In the genomic region with DNA sequence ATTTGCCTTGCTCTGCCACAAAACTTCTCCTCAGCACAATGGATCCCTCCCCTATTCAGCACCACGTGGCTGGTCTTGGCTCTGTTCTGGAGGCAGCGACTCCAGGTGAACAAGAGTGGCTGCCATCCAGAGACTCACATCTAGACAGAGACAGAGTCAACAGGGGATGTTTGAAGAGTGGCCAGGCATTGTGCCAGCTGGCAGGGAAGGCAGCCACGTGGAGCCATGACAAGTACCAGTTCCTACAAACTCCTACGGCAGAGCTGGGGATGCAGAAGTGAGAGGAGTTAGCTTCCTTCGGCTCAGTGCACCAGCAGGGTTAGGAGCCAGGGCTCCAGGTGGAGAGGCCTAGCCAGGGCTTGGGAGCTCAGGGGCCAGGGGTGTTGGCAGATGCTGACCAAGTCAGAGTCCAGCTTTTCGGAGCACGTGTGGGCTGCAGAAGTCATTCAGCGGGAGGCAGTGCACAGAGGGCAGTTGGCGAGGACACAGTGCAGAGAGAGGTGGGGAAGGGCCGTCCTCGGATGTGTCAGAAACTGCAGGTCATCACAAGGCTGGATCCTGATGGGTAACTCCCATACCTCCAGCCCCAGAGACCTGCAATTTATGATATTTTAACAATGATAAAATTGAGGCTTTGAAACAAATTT, we compare ENCODE assay signal across 9 cellular contexts.
A peak's percentile ranks its signal among the peaks of the same experiment; 100 is the strongest.
DNase-seq lines count a peak whose midpoint lies in the region; ATAC-seq and TF ChIP-seq lines count a peak whose summit lies in the region.
"Had no signal": no experiment of that assay in that cellular context is flagged by ENCODE, and none has a peak within 500 bp of the region (broad histone marks: within the 10 kb centered on the region; RNA-seq: fewer than 3 reads in every experiment).

No MANE protein-coding gene starts in this region.

- H3K27me3 ChIP-seq in transverse colon (no peaks in the 10 kb centered on the region), smooth muscle cell (ENCODE audit: low read depth) (peaks cover 10% of the 10 kb centered on the region)

- no peak overlapping the region for H3K4me3 ChIP-seq in transverse colon
- no peak overlapping the region for H3K4me3 ChIP-seq in smooth muscle cell

- DNase-seq in NCI-H2107 treated with DMSO at 0.1 percent for 48 hours (lab: John Stamatoyannopoulos, UW; ENCODE audit: unreplicated experiment), result peak; percentile 5
- DNase-seq in NCI-H2107 (lab: John Stamatoyannopoulos, UW), result no peak
- DNase-seq in RPMI8226, result peak; percentile 88
- DNase-seq in left ventricle myocardium superior, result peak; percentile 84
- DNase-seq in transverse colon, result peak; percentile 89
- DNase-seq in iPS-NIHi7 (ENCODE audit: extremely low spot score), result no peak
- no peak for DNase-seq in AG08395 (ENCODE audit: low spot score)
- no peak for DNase-seq in smooth muscle cell (lab: John Stamatoyannopoulos, UW; ENCODE audit: unreplicated experiment)
- DNase-seq: cortex of kidney had no signal

- H3K27ac ChIP-seq in transverse colon, result no peak overlapping the region
- H3K27ac ChIP-seq in smooth muscle cell (ENCODE audit: low read depth), result no peak overlapping the region

- TF ChIP-seq CTCF in transverse colon (IDR thresholded peaks at IDR 0.05) (no peak), smooth muscle cell (IDR thresholded peaks at IDR 0.05; ENCODE audit: borderline replicate concordance, insufficient read depth, poor library complexity, severe bottlenecking) (no peak)

- WGBS in transverse colon (ENCODE audit: low coverage in 1 of 2), 2 donors, result 24 to 44% methylated on average over 2 to 11 of the region's 11 CpGs
- 89% methylated on average over 11 of the region's 11 CpGs for WGBS in smooth muscle cell (ENCODE audit: low lambda C conversion rate)

- peaks cover 0 to 12% (median 10%) of the 10 kb centered on the region in 4 donors for H3K4me1 ChIP-seq in transverse colon
- H3K4me1 ChIP-seq in smooth muscle cell (ENCODE audit: low read depth), result no peaks in the 10 kb centered on the region

- no peak for TF ChIP-seq EP300 in transverse colon (IDR thresholded peaks at IDR 0.05; ENCODE audit: low read depth)

- peak; percentile 86 for ATAC-seq in left ventricle myocardium superior

- H3K79me2 ChIP-seq in smooth muscle cell (ENCODE audit: low read depth), result no peaks in the 10 kb centered on the region

- intact Hi-C loops in left ventricle myocardium superior (cut with micrococcal nuclease) (no loop called here), transverse colon (cut with DNase I; ENCODE audit: low total_unique reads) (no loop called here)

- H3K9me3 ChIP-seq in transverse colon, result no peaks in the 10 kb centered on the region
- no peaks in the 10 kb centered on the region for H3K9me3 ChIP-seq in smooth muscle cell (replicated peaks; ENCODE audit: low read depth)

- no peak overlapping the region for H3K4me2 ChIP-seq in smooth muscle cell

- TF ChIP-seq POLR2A in transverse colon (IDR thresholded peaks at IDR 0.05), result no peak

- H4K20me1 ChIP-seq in smooth muscle cell (ENCODE audit: low read depth), result no peaks in the 10 kb centered on the region

- no peak overlapping the region for H3K9ac ChIP-seq in smooth muscle cell (ENCODE audit: low read depth)

- in situ Hi-C loops in transverse colon (cut with MboI; ENCODE audit: low pct_ligation_motif_present in 1 of 4, low pct_unique_long_range_greater_than_20kb in 1 of 4, low sequenced_read_pairs in 3 of 4), result no loop called here

- H2AFZ ChIP-seq in smooth muscle cell (ENCODE audit: low read depth), result no peak overlapping the region

- H3F3A ChIP-seq in smooth muscle cell (ENCODE audit: low read depth), result no peaks in the 10 kb centered on the region

- H3K36me3 ChIP-seq in transverse colon (no peaks in the 10 kb centered on the region), smooth muscle cell (ENCODE audit: low read depth) (no peaks in the 10 kb centered on the region)

Comparison
In these comparisons a context has a peak if more than half of its experiments do, and no peak if none do; other contexts are left out.
1. DNase-seq: peak in NCI-H2107 treated with DMSO at 0.1 percent for 48 hours (single experiment), RPMI8226 (single experiment), left ventricle myocardium superior (single experiment) and transverse colon (single experiment); none in NCI-H2107 (single experiment), iPS-NIHi7 (single experiment), AG08395 (single experiment) and smooth muscle cell (single experiment).